Comparison of ENCODE assay signal across 1 cellular context in genomic region chr11:118252688-118253087, GRCh38.
TF ChIP-seq lines count a peak whose summit lies in the region.

No MANE protein-coding gene starts in this region.

TF ChIP-seq in GM23338, 12 proteins besides CTCF, POLR2A, EP300 and RAD21 (continued from another document):
- TF ChIP-seq REST (IDR thresholded peaks at IDR 0.05; ENCODE audit: unreplicated experiment) (no peak), ZNF331 (CRISPR knock-in tag; IDR thresholded peaks at IDR 0.05; ENCODE audit: low read depth) (no peak), ZNF462 (CRISPR knock-in tag; IDR thresholded peaks at IDR 0.05) (no peak), NANOG (IDR thresholded peaks at IDR 0.05; ENCODE audit: borderline replicate concordance) (no peak), ETS1 (IDR thresholded peaks at IDR 0.05) (no peak), EZH2 (IDR thresholded peaks at IDR 0.05; ENCODE audit: low read depth, unreplicated experiment) (no peak), STAT1 (IDR thresholded peaks at IDR 0.05; ENCODE audit: unreplicated experiment) (no peak), POLR2AphosphoS5 (IDR thresholded peaks at IDR 0.05; ENCODE audit: low read depth) (no peak), CREB1 (CRISPR knock-in tag; IDR thresholded peaks at IDR 0.05; ENCODE audit: low read depth) (no peak), JUNB (IDR thresholded peaks at IDR 0.05; ENCODE audit: unreplicated experiment) (no peak)
